In genomic region chr5:14108170-14108996, GRCh38 we compare ENCODE assay signal across 9 cellular contexts. TPM values are rescaled to one million over a fixed set of nuclear protein-coding genes. Genes with fewer than 3 reads are reported as not detected.
DNase-seq lines count a peak whose midpoint lies in the region; ATAC-seq, FAIRE-seq and TF ChIP-seq lines count a peak whose summit lies in the region.
"Had no signal": no experiment of that assay in that cellular context is flagged by ENCODE, and none has a peak within 500 bp of the region (broad histone marks: within the 10 kb centered on the region; RNA-seq: fewer than 3 reads in every experiment).

No MANE protein-coding gene starts in this region.

- DNase-seq in AG09309 (ENCODE audit: low read depth) (peak; percentile 58), GM12891 (ENCODE audit: insufficient read length, low spot score) (peak; percentile 35), NAMALWA (ENCODE audit: low spot score) (peak; percentile 84), erythroblast (lab: John Stamatoyannopoulos, UW) (peak; percentile 64 to 73), mucosa of gallbladder (ENCODE audit: low spot score) (peak; percentile 66), uterus (peak; percentile 60 to 74)

- FAIRE-seq in GM12891 (lab: Jason Lieb, UNC): no peak
- FAIRE-seq: TTC549 had no signal

- H3K27ac ChIP-seq in uterus: peak overlapping the region in 1 of 2 donors; percentile 27

- no peaks in the 10 kb centered on the region for H3K36me3 Mint-ChIP-seq in T-helper 1 cell treated with Interleukin-12 subunit alpha and Interleukin-12 subunit beta and Interleukin-4 antibody, amounts not matched to agents 30 μg/mL and 1 μg/mL, for 36 hours (ENCODE audit: low read depth)

- no peaks in the 10 kb centered on the region for H3K9me3 Mint-ChIP-seq in T-helper 1 cell treated with Interleukin-12 subunit alpha and Interleukin-12 subunit beta and Interleukin-4 antibody, amounts not matched to agents 30 μg/mL and 1 μg/mL, for 36 hours

- peaks cover 16% of the 10 kb centered on the region for H3K4me1 Mint-ChIP-seq in T-helper 1 cell treated with Interleukin-12 subunit alpha and Interleukin-12 subunit beta and Interleukin-4 antibody, amounts not matched to agents 30 μg/mL and 1 μg/mL, for 36 hours (ENCODE audit: low read depth)

- H3K4me3 Mint-ChIP-seq in T-helper 1 cell treated with Interleukin-12 subunit alpha and Interleukin-12 subunit beta and Interleukin-4 antibody, amounts not matched to agents 30 μg/mL and 1 μg/mL, for 36 hours: peak overlapping the region; percentile 50

- TF ChIP-seq POLR2A in GM12891 (IDR thresholded peaks at IDR 0.05; ENCODE audit: low read depth, low read length) (no peak), erythroblast (IDR thresholded peaks at IDR 0.05; ENCODE audit: low read length) (no peak), uterus (IDR thresholded peaks at IDR 0.05) (no peak)

- H3K36me3 ChIP-seq in uterus: no peaks in the 10 kb centered on the region

- H3K27me3 Mint-ChIP-seq in T-helper 1 cell treated with Interleukin-12 subunit alpha and Interleukin-12 subunit beta and Interleukin-4 antibody, amounts not matched to agents 30 μg/mL and 1 μg/mL, for 36 hours (ENCODE audit: low read depth): peaks cover 6% of the 10 kb centered on the region

- intact Hi-C loops in uterus (cut with DNase I; ENCODE audit: low total_unique reads): no loop called here

- no peaks in the 10 kb centered on the region for H3K9me3 ChIP-seq in uterus

- H3K4me1 ChIP-seq in uterus: no peaks in the 10 kb centered on the region

- H3K27me3 ChIP-seq in uterus: no peaks in the 10 kb centered on the region

- H3K27ac Mint-ChIP-seq in T-helper 1 cell treated with Interleukin-12 subunit alpha and Interleukin-12 subunit beta and Interleukin-4 antibody, amounts not matched to agents 30 μg/mL and 1 μg/mL, for 36 hours: no peak overlapping the region

- peak; percentile 73 for TF ChIP-seq CTCF in AG09309 (IDR thresholded peaks at IDR 0.05; ENCODE audit: control insufficient read depth, insufficient read depth, low read depth, low read length, missing control alignments)
- peak; percentile 67 to 87 (median 80) for TF ChIP-seq CTCF in uterus (IDR thresholded peaks at IDR 0.05)

- H3K4me3 ChIP-seq in AG09309 (ENCODE audit: control insufficient read depth, low read depth, low read length): no peak overlapping the region
- H3K4me3 ChIP-seq in uterus: peak overlapping the region; percentile 6 to 10

- peak; percentile 74 for ATAC-seq in HG02642 (IDR thresholded peaks at IDR 0.05; ENCODE audit: poor library complexity, unreplicated experiment)

TF ChIP-seq in GM12891, 5 proteins besides CTCF, POLR2A, EP300 and RAD21:
- TF ChIP-seq POLR2AphosphoS5 (IDR thresholded peaks at IDR 0.05; ENCODE audit: low read depth, low read length) (no peak), TAF1 (IDR thresholded peaks at IDR 0.05; ENCODE audit: low read depth, low read length) (no peak), SPI1 (IDR thresholded peaks at IDR 0.05; ENCODE audit: low read depth, low read length) (no peak), POU2F2 (IDR thresholded peaks at IDR 0.05; ENCODE audit: low read depth, low read length) (no peak), PAX5 (IDR thresholded peaks at IDR 0.05; ENCODE audit: insufficient read depth, low read length, severe bottlenecking) (no peak)
TF ChIP-seq in GM12891: peak in this region for 0.

RNA-seq across cellular contexts. Expression of gene TRIO, which starts 34.8 kb away (rescaled TPM):
- polyA plus RNA-seq in GM12891 (2012; ENCODE audit: low read depth, missing spikeins): 24.2 TPM
- total RNA-seq in mucosa of gallbladder (111 TPM), uterus (100 to 1,000 TPM in 3 of 4 donors, 10 to 100 TPM in 1; 93.5 to 234 (median 207) TPM)
